8 cellular contexts compared by ENCODE assay signal in the genomic region with DNA sequence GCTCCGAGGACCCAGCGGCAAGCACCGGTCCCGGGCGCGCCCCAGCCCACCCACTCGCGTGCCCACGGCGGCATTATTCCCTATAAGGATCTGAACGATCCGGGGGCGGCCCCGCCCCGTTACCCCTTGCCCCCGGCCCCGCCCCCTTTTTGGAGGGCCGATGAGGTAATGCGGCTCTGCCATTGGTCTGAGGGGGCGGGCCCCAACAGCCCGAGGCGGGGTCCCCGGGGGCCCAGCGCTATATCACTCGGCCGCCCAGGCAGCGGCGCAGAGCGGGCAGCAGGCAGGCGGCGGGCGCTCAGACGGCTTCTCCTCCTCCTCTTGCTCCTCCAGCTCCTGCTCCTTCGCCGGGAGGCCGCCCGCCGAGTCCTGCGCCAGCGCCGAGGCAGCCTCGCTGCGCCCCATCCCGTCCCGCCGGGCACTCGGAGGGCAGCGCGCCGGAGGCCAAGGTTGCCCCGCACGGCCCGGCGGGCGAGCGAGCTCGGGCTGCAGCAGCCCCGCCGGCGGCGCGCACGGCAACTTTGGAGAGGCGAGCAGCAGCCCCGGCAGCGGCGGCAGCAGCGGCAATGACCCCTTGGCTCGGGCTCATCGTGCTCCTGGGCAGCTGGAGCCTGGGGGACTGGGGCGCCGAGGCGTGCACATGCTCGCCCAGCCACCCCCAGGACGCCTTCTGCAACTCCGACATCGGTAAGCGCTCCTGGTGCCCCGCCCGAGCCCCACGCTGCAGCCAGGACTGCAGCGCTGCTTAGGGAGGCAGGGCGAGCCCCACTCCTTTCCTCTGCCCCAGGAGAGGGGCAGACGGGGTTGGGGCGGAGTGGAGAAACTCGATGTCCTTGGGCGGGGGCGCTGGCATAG. TPM values are rescaled to one million over a fixed set of nuclear protein-coding genes. Genes with fewer than 3 reads are reported as not detected.
DNase-seq lines count a peak whose midpoint lies in the region; ATAC-seq and TF ChIP-seq lines count a peak whose summit lies in the region.

A gene (plus strand): TSS at position 270 of the 855 bp plus-strand sequence. CDS start 297 bp downstream, at position 567.

- no peaks in the 10 kb centered on the region for H3K9me3 Mint-ChIP-seq in Calu3 (ENCODE audit: low read depth, unreplicated experiment)
- no peaks in the 10 kb centered on the region for H3K9me3 Mint-ChIP-seq in immature natural killer cell

- DNase-seq in Calu3 (peak; percentile 75), NCI-H69 (lab: John Stamatoyannopoulos, UW) (peak; percentile 61), coronary artery (ENCODE audit: low spot score) (peak; percentile 87), NCI-H146 treated with DMSO at 0.1 percent for 48 hours (lab: John Stamatoyannopoulos, UW; ENCODE audit: unreplicated experiment) (no peak), immature natural killer cell (no peak)
- DNase-seq in stimulated activated CD4-positive, alpha-beta T cell treated with anti-CD3 and anti-CD28 coated beads, Interleukin-4, amount 100 ng/mL, for 1 hour: peak; percentile 5

- H3K4me3 Mint-ChIP-seq in Calu3 (ENCODE audit: low read depth, unreplicated experiment): peak within 1 kb of the TSS; percentile 86
- H3K4me3 Mint-ChIP-seq in immature natural killer cell: peak within 1 kb of the TSS in 2 of 5 donors; percentile 10 to 65

- H3K27ac ChIP-seq in coronary artery (peak within 1 kb of the TSS; percentile 87 to 93), layer of hippocampus (ENCODE audit: low read depth, low read length) (peak within 1 kb of the TSS; percentile 72)

- H3K27ac Mint-ChIP-seq in Calu3 (ENCODE audit: unreplicated experiment) (no peak within 1 kb of the TSS), immature natural killer cell (no peak within 1 kb of the TSS)

- peak within 1 kb of the TSS; percentile 94 for H3K4me3 ChIP-seq in coronary artery

- H3K27me3 ChIP-seq in layer of hippocampus (ENCODE audit: control insufficient read depth, insufficient read depth, low read length): no peaks in the 10 kb centered on the region

- no TSS peak for BruUV-seq in Calu3 (replicated peaks; lab: Mats Ljungman, UMichigan)

- intact Hi-C loops in Calu3 (cut with micrococcal nuclease; ENCODE audit: unreplicated experiment): no loop called here

- CTCF ChIA-PET in Calu3 (lab: Charles Lee): interaction anchor here (0.6 to 1.7 kb wide), 3 partner anchors 17 to 273 kb away, joined by 3 to 4 read pairs (median 3); no protein-coding TSS in a partner anchor

- H3K27me3 Mint-ChIP-seq in Calu3 (ENCODE audit: unreplicated experiment): peaks cover 49% of the 10 kb centered on the region
- H3K27me3 Mint-ChIP-seq in immature natural killer cell (ENCODE audit: low read depth in 3 of 3): peaks cover 9 to 19% (median 16%) of the 10 kb centered on the region in 3 donors

- peaks cover 14% of the 10 kb centered on the region for H3K4me1 Mint-ChIP-seq in Calu3 (ENCODE audit: low read depth, unreplicated experiment)
- H3K4me1 Mint-ChIP-seq in immature natural killer cell: peaks cover 2 to 7% of the 10 kb centered on the region in 2 donors

- TF ChIP-seq CTCF in Calu3 (IDR thresholded peaks at IDR 0.05; ENCODE audit: unreplicated experiment) (no peak), coronary artery (IDR thresholded peaks at IDR 0.05) (no peak)

- H3K36me3 Mint-ChIP-seq in Calu3 (ENCODE audit: insufficient read depth, unreplicated experiment): peaks cover 18% of the 10 kb centered on the region
- no peaks in the 10 kb centered on the region for H3K36me3 Mint-ChIP-seq in immature natural killer cell

- no peak for ATAC-seq in HG03108 (IDR thresholded peaks at IDR 0.05; ENCODE audit: unreplicated experiment)

RNA-seq across cellular contexts. Expression of the gene that starts here (rescaled TPM):
- total RNA-seq in Calu3 (2022): 9.1 and 12.3 TPM in 2 replicates
- not detected for polyA plus RNA-seq in immature natural killer cell

Comparison
In these comparisons a context has a peak if more than half of its experiments do, and no peak if none do; other contexts are left out.
1. DNase-seq: peak in Calu3 (single experiment), NCI-H69 (single experiment), coronary artery (single experiment) and stimulated activated CD4-positive, alpha-beta T cell treated with anti-CD3 and anti-CD28 coated beads, Interleukin-4, amount 100 ng/mL, for 1 hour (single experiment); none in NCI-H146 treated with DMSO at 0.1 percent for 48 hours (single experiment) and immature natural killer cell (0 of 3).